Comparison of ENCODE assay signal across 8 cellular contexts in the genomic region with DNA sequence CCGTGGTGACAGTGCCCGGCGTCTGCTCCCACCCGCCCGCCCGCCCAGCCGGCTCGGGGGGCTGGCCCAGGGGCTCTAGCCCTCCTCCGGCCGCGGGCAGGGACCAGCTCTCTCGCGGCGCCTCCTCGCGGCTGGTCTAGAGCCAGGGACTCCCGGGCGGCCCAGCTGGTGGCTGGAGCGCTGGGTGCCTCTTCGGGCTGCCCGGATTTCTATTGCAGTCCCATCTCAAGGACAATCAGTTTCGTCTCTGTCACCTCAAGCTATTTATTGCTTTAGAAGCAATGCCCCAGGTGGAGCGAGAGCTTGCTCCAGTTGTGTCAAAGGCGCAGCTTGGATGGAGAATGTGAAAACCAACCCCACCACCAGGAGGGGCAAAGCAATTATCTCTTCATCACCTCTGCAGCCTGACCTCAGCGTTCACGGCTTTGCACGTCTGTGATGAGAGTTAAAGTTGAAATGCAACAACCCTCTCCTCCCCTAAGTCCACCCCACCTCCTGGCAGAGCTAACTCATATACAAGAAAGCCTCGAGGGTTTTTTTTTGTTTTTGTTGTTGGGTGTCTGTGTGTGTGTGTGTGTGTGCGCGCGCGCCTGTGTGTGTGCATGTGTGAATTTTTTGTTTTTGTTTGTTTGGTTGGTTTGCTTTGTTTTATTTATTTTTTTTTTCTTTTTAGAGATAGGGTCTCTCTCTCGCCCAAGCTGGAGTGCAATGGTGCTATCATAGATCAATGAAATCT. TPM values are rescaled to one million over a fixed set of nuclear protein-coding genes. Genes with fewer than 3 reads are reported as not detected.
DNase-seq lines count a peak whose midpoint lies in the region; ATAC-seq and TF ChIP-seq lines count a peak whose summit lies in the region.

A gene (minus strand): TSS at position 24 of the 736 bp plus-strand sequence. CDS start 151 bp downstream, outside the sequence.

- H3K4me1 ChIP-seq in BLaER1 = peaks cover 57% of the 10 kb centered on the region

- peaks cover 6% of the 10 kb centered on the region; the same call in 1 of the 2 replicates for H3K36me3 ChIP-seq in BLaER1

- H3K27ac Mint-ChIP-seq in nephron progenitor cell = peak within 1 kb of the TSS; percentile 84
- no peak within 1 kb of the TSS for H3K27ac Mint-ChIP-seq in activated CD8-positive, alpha-beta memory T cell treated with anti-CD3 and anti-CD28 coated beads, Interleukin-2, amount 10 ng/mL, durations not matched to agents 7 days and 5 days

- H4K20me1 ChIP-seq in BLaER1 = no peaks in the 10 kb centered on the region

- H3K27me3 ChIP-seq in BLaER1 = no peaks in the 10 kb centered on the region

- DNase-seq in M059J (ENCODE audit: low read depth) (peak; percentile 9), epithelial cell of esophagus (ENCODE audit: low read depth) (no peak), nephron progenitor cell (peak; percentile 75), SKM-1 (lab: John Stamatoyannopoulos, UW; ENCODE audit: unreplicated experiment) (no peak), midbrain (lab: John Stamatoyannopoulos, UW) (no peak)
- DNase-seq in activated CD8-positive, alpha-beta memory T cell treated with anti-CD3 and anti-CD28 coated beads, Interleukin-2, amount 10 ng/mL, durations not matched to agents 7 days and 5 days = no peak

- H3K9me3 ChIP-seq in BLaER1 = no peaks in the 10 kb centered on the region

- CTCF ChIA-PET in activated CD8-positive, alpha-beta memory T cell treated with anti-CD3 and anti-CD28 coated beads, Interleukin-2, amount 10 ng/mL, durations not matched to agents 7 days and 5 days (lab: Charles Lee) = no interaction called here

- ATAC-seq in HG02884 (IDR thresholded peaks at IDR 0.05; ENCODE audit: unreplicated experiment) = no peak
- ATAC-seq in activated CD8-positive, alpha-beta memory T cell treated with anti-CD3 and anti-CD28 coated beads, Interleukin-2, amount 10 ng/mL, durations not matched to agents 7 days and 5 days = no peak

- H3K9me3 Mint-ChIP-seq in nephron progenitor cell = no peaks in the 10 kb centered on the region
- no peaks in the 10 kb centered on the region for H3K9me3 Mint-ChIP-seq in activated CD8-positive, alpha-beta memory T cell treated with anti-CD3 and anti-CD28 coated beads, Interleukin-2, amount 10 ng/mL, durations not matched to agents 7 days and 5 days (ENCODE audit: low read depth)

- H3K4me2 ChIP-seq in BLaER1 = peak within 1 kb of the TSS; percentile 87

- peak within 1 kb of the TSS; percentile 75 for H3K9ac ChIP-seq in BLaER1

- H3K27ac ChIP-seq in BLaER1 = peak within 1 kb of the TSS; percentile 65

- peak; percentile 12 for TF ChIP-seq CTCF in epithelial cell of esophagus (IDR thresholded peaks at IDR 0.05; ENCODE audit: insufficient read depth, low read depth, low read length, missing control alignments)
- peak; percentile 56 for TF ChIP-seq CTCF in nephron progenitor cell (IDR thresholded peaks at IDR 0.05)

- H3K4me3 Mint-ChIP-seq in nephron progenitor cell = peak within 1 kb of the TSS; percentile 98
- no peak within 1 kb of the TSS for H3K4me3 Mint-ChIP-seq in activated CD8-positive, alpha-beta memory T cell treated with anti-CD3 and anti-CD28 coated beads, Interleukin-2, amount 10 ng/mL, durations not matched to agents 7 days and 5 days

- peak within 1 kb of the TSS; percentile 90 for H3K4me3 ChIP-seq in BLaER1
- no peak within 1 kb of the TSS for H3K4me3 ChIP-seq in epithelial cell of esophagus (ENCODE audit: low read length)

- peaks cover 25% of the 10 kb centered on the region for H3K27me3 Mint-ChIP-seq in nephron progenitor cell (ENCODE audit: low read depth, poor library complexity)
- H3K27me3 Mint-ChIP-seq in activated CD8-positive, alpha-beta memory T cell treated with anti-CD3 and anti-CD28 coated beads, Interleukin-2, amount 10 ng/mL, durations not matched to agents 7 days and 5 days = peaks cover 53% of the 10 kb centered on the region

- H3K36me3 Mint-ChIP-seq in nephron progenitor cell (ENCODE audit: low read depth) = peaks cover 20% of the 10 kb centered on the region
- H3K36me3 Mint-ChIP-seq in activated CD8-positive, alpha-beta memory T cell treated with anti-CD3 and anti-CD28 coated beads, Interleukin-2, amount 10 ng/mL, durations not matched to agents 7 days and 5 days = no peaks in the 10 kb centered on the region

- H3K4me1 Mint-ChIP-seq in nephron progenitor cell = peaks cover 82% of the 10 kb centered on the region
- H3K4me1 Mint-ChIP-seq in activated CD8-positive, alpha-beta memory T cell treated with anti-CD3 and anti-CD28 coated beads, Interleukin-2, amount 10 ng/mL, durations not matched to agents 7 days and 5 days = no peaks in the 10 kb centered on the region

RNA-seq across cellular contexts. Expression of the gene that starts here (rescaled TPM):
- 0.25 and 0.62 TPM in 2 replicates for total RNA-seq in M059J (2014; rRNA removed; shearing (Covaris generic))
- not detected for total RNA-seq in activated CD8-positive, alpha-beta memory T cell treated with anti-CD3 and anti-CD28 coated beads, Interleukin-2, amount 10 ng/mL, durations not matched to agents 7 days and 5 days

Comparison
In these comparisons a context has a peak if more than half of its experiments do, and no peak if none do; other contexts are left out.
1. Peak in DNase-seq in M059J; RNA of the gene not detected or under 1 TPM.